In genomic region chr22:39528681-39529486, GRCh38 we compare ENCODE assay signal across 1 cellular context.
A peak's percentile ranks its signal among the peaks of the same experiment; 100 is the strongest.
TF ChIP-seq lines count a peak whose summit lies in the region.

No MANE protein-coding gene starts in this region.

TF ChIP-seq in HepG2, 621 proteins besides CTCF, POLR2A, EP300 and RAD21 (continued from another document and continues in another):
- no peak for TF ChIP-seq ZNF318 (CRISPR knock-in tag; IDR thresholded peaks at IDR 0.05)
- TF ChIP-seq ATF7 (IDR thresholded peaks at IDR 0.05), result no peak
- no peak for TF ChIP-seq ATF7 (CRISPR knock-in tag; IDR thresholded peaks at IDR 0.05)
- peak; percentile 71 for TF ChIP-seq ZEB1 (IDR thresholded peaks at IDR 0.05; ENCODE audit: insufficient replicate concordance, low read depth)
- no peak for TF ChIP-seq ZBTB37 (CRISPR knock-in tag; IDR thresholded peaks at IDR 0.05)
- TF ChIP-seq PBX3 (CRISPR knock-in tag; IDR thresholded peaks at IDR 0.05; ENCODE audit: borderline replicate concordance), result no peak
- 0 out of 2 replicates have a peak, but pooled peaks have one; percentile 30 for TF ChIP-seq ZNF24 (IDR thresholded peaks at IDR 0.05)
- TF ChIP-seq KLF6 (CRISPR knock-in tag; IDR thresholded peaks at IDR 0.05), result peak; percentile 78; the same call in 1 of the 2 replicates
- no peak for TF ChIP-seq MTERF4 (CRISPR knock-in tag; IDR thresholded peaks at IDR 0.05)
- no peak for TF ChIP-seq ZNF616 (CRISPR knock-in tag; IDR thresholded peaks at IDR 0.05; ENCODE audit: low read depth)
- no peak for TF ChIP-seq CENPT (CRISPR knock-in tag; IDR thresholded peaks at IDR 0.05; ENCODE audit: low read depth)
- no peak for TF ChIP-seq KAT2B (IDR thresholded peaks at IDR 0.05; ENCODE audit: borderline replicate concordance, low read depth, low read length)
- no peak for TF ChIP-seq MZF1 (CRISPR knock-in tag; IDR thresholded peaks at IDR 0.05; ENCODE audit: borderline replicate concordance)
- no peak; the same call in 1 of the 2 replicates for TF ChIP-seq TOE1 (CRISPR knock-in tag; IDR thresholded peaks at IDR 0.05)
- TF ChIP-seq SNAPC4 (CRISPR knock-in tag; IDR thresholded peaks at IDR 0.05), result 0 out of 2 replicates have a peak, but pooled peaks have one; percentile 61
- peak; percentile 61; the same call in 1 of the 2 replicates for TF ChIP-seq ZHX2 (IDR thresholded peaks at IDR 0.05; ENCODE audit: low read depth)
- no peak for TF ChIP-seq ZHX2 (CRISPR knock-in tag; IDR thresholded peaks at IDR 0.05; ENCODE audit: borderline replicate concordance)
- TF ChIP-seq TEF (CRISPR knock-in tag; IDR thresholded peaks at IDR 0.05), result peak; percentile 48; the same call in 1 of the 2 replicates
- TF ChIP-seq RBAK (CRISPR knock-in tag; IDR thresholded peaks at IDR 0.05), result 0 out of 2 replicates have a peak, but pooled peaks have one; percentile 48
- TF ChIP-seq TERF1 (CRISPR knock-in tag; IDR thresholded peaks at IDR 0.05), result no peak
- TF ChIP-seq ZFP41 (CRISPR knock-in tag; IDR thresholded peaks at IDR 0.05; ENCODE audit: borderline replicate concordance), result no peak
- peak; percentile 87; the same call in 1 of the 2 replicates for TF ChIP-seq ZNF205 (CRISPR knock-in tag; IDR thresholded peaks at IDR 0.05)
- no peak for TF ChIP-seq JUND (CRISPR knock-in tag; IDR thresholded peaks at IDR 0.05)
- TF ChIP-seq ZBTB26 (CRISPR knock-in tag; IDR thresholded peaks at IDR 0.05; ENCODE audit: borderline replicate concordance), result peak; percentile 75; the same call in 1 of the 2 replicates
- peak; percentile 85; the same call in 1 of the 2 replicates for TF ChIP-seq ZNF768 (CRISPR knock-in tag; IDR thresholded peaks at IDR 0.05)
